ENCODE assay signal across 9 cellular contexts in the genomic region with DNA sequence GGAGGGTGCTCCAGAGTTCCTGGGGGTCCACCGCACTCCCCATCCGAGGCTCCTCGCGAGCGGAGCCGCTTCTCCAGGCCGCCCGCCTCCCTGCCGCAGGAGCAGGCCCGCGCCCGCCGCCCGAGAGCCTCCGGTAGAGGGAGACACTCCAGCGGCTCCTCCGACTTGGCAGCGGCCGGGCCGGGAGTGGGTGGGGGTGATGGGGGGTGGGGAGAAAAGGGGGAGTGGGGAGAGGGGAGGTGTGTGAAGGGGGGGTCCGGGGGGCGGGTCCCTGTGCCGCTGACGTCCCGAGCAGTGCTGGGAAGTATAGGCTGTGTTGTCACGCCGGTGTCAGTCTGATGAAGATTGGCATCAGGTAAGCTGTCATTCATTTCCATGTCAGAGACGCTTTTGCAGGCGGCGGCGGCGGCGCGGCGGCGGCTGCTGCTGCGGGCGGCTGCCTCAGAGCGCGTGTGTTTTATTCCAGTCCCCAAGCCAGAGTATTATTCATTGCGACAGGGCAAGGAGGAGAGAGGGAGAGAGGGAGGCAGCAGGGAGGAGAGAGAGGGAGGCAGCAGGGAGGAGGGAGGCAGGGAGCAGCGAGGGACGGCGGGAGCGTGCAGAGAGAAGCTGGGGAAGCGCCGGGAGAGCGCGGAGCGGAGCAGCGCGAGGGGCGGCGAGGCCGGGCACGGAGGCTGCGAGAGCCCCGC. TPM values are rescaled to one million over a fixed set of nuclear protein-coding genes. Genes with fewer than 3 reads are reported as not detected.
A peak's percentile ranks its signal among the peaks of the same experiment; 100 is the strongest.
DNase-seq lines count a peak whose midpoint lies in the region; ATAC-seq lines count a peak whose summit lies in the region.
"Had no signal": no experiment of that assay in that cellular context is flagged by ENCODE, and none has a peak within 500 bp of the region (broad histone marks: within the 10 kb centered on the region; RNA-seq: fewer than 3 reads in every experiment).

A gene with protein sequence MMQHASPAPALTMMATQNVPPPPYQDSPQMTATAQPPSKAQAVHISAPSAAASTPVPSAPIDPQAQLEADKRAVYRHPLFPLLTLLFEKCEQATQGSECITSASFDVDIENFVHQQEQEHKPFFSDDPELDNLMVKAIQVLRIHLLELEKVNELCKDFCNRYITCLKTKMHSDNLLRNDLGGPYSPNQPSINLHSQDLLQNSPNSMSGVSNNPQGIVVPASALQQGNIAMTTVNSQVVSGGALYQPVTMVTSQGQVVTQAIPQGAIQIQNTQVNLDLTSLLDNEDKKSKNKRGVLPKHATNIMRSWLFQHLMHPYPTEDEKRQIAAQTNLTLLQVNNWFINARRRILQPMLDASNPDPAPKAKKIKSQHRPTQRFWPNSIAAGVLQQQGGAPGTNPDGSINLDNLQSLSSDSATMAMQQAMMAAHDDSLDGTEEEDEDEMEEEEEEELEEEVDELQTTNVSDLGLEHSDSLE (plus strand): TSS at position 330 of the 689 bp plus-strand sequence. CDS start 186,555 bp downstream, outside the sequence.

- DNase-seq in NCI-H2081 (lab: John Stamatoyannopoulos, UW) (peak; percentile 28 to 37), NCI-H2081 treated with DMSO at 0.1 percent for 48 hours (lab: John Stamatoyannopoulos, UW) (no peak), NCI-H1092 treated with DMSO at 0.1 percent for 48 hours (lab: John Stamatoyannopoulos, UW) (peak; percentile 80), dedifferentiated amniotic fluid mesenchymal stem cell (ENCODE audit: extremely low spot score) (peak; percentile 66), left lobe of liver (ENCODE audit: low spot score) (peak; percentile 66), SKM-1 treated with dmso at 0.1 percent for 144 hours (lab: John Stamatoyannopoulos, UW; ENCODE audit: unreplicated experiment) (no peak)
- peak; percentile 83 for DNase-seq in activated CD4-positive, alpha-beta T cell treated with anti-CD3 and anti-CD28 coated beads for 48 hours
- peak; percentile 63 for DNase-seq in stimulated activated CD4-positive, alpha-beta T cell treated with anti-CD3 and anti-CD28 coated beads, Interleukin-2, amount 100 ng/mL, for 4 hours (ENCODE audit: low read depth)
- DNase-seq: DND-41 had no signal

- peak; percentile 81 for ATAC-seq in left lobe of liver

RNA-seq across cellular contexts. Expression of the gene that starts here (rescaled TPM):
- 0.63 TPM for total RNA-seq in left lobe of liver

Comparison
In these comparisons a context has a peak if more than half of its experiments do, and no peak if none do; other contexts are left out.
1. DNase-seq: peak in NCI-H2081 (2 of 2), NCI-H1092 treated with DMSO at 0.1 percent for 48 hours (single experiment), activated CD4-positive, alpha-beta T cell treated with anti-CD3 and anti-CD28 coated beads for 48 hours (single experiment), dedifferentiated amniotic fluid mesenchymal stem cell (single experiment) and stimulated activated CD4-positive, alpha-beta T cell treated with anti-CD3 and anti-CD28 coated beads, Interleukin-2, amount 100 ng/mL, for 4 hours (single experiment); none in NCI-H2081 treated with DMSO at 0.1 percent for 48 hours (single experiment) and SKM-1 treated with dmso at 0.1 percent for 144 hours (single experiment).
2. Peak in DNase-seq and ATAC-seq in left lobe of liver; RNA of the gene not detected or under 1 TPM.